Comparison of ENCODE assay signal across 14 cellular contexts in genomic region chr7:68148440-68148839, GRCh38.
"Had no signal": no experiment of that assay in that cellular context is flagged by ENCODE, and none has a peak within 500 bp of the region (broad histone marks: within the 10 kb centered on the region; RNA-seq: fewer than 3 reads in every experiment).

No MANE protein-coding gene starts in this region.

- H3K4me1 Mint-ChIP-seq: activated naive CD8-positive, alpha-beta T cell treated with anti-CD3 and anti-CD28 coated beads for 36 hours; central memory CD8-positive, alpha-beta T cell had no signal

- H3K27me3 ChIP-seq: vagina had no signal

- H3K36me3 ChIP-seq: vagina had no signal

- H3K4me3 Mint-ChIP-seq: activated naive CD8-positive, alpha-beta T cell treated with anti-CD3 and anti-CD28 coated beads for 36 hours; brain; central memory CD8-positive, alpha-beta T cell; natural killer cell treated with Interleukin-12 subunit alpha and Interleukin-12 subunit beta and Interleukin-15 and Interleukin-18, amount 100 ng/mL, for 72 hours had no signal

- H3K27ac Mint-ChIP-seq: activated naive CD8-positive, alpha-beta T cell treated with anti-CD3 and anti-CD28 coated beads for 36 hours; natural killer cell treated with Interleukin-12 subunit alpha and Interleukin-12 subunit beta and Interleukin-15 and Interleukin-18, amount 100 ng/mL, for 72 hours had no signal

- H3K4me1 ChIP-seq: vagina had no signal

- H3K36me3 Mint-ChIP-seq: activated naive CD8-positive, alpha-beta T cell treated with anti-CD3 and anti-CD28 coated beads for 36 hours; brain had no signal

- H3K4me3 ChIP-seq: vagina had no signal

- H3K27ac ChIP-seq: vagina had no signal

- ATAC-seq: activated CD4-positive, CD25-positive, alpha-beta regulatory T cell treated with anti-CD3 and anti-CD28 coated beads, Interleukin-2, amount 50 U/mL, for 24 hours; natural killer cell treated with Interleukin-12 subunit alpha and Interleukin-12 subunit beta and Interleukin-15 and Interleukin-18, amount 100 ng/mL, for 72 hours had no signal

- H3K9me3 ChIP-seq: vagina had no signal

- H3K27me3 Mint-ChIP-seq: activated naive CD8-positive, alpha-beta T cell treated with anti-CD3 and anti-CD28 coated beads for 36 hours; central memory CD8-positive, alpha-beta T cell; natural killer cell treated with Interleukin-12 subunit alpha and Interleukin-12 subunit beta and Interleukin-15 and Interleukin-18, amount 100 ng/mL, for 72 hours had no signal

- DNase-seq: activated CD4-positive, alpha-beta T cell treated with anti-CD3 and anti-CD28 coated beads, Interleukin-2, amount 50 U/mL, for 1 hour; activated CD8-positive, alpha-beta memory T cell treated with anti-CD3 and anti-CD28 coated beads for 24 hours; activated gamma-delta T cell treated with Interleukin-2 at 50 U/mL for 16 hours; activated naive CD8-positive, alpha-beta T cell treated with anti-CD3 and anti-CD28 coated beads for 36 hours; cortex of kidney; effector CD4-positive, alpha-beta T cell; foreskin fibroblast; hypothalamus; stimulated activated CD4-positive, alpha-beta T cell treated with anti-CD3 and anti-CD28 coated beads, Interleukin-1b, Interleukin-23, amount 100 ng/mL, for 48 hours had no signal
